ENCODE assay signal across 8 cellular contexts in the genomic region with DNA sequence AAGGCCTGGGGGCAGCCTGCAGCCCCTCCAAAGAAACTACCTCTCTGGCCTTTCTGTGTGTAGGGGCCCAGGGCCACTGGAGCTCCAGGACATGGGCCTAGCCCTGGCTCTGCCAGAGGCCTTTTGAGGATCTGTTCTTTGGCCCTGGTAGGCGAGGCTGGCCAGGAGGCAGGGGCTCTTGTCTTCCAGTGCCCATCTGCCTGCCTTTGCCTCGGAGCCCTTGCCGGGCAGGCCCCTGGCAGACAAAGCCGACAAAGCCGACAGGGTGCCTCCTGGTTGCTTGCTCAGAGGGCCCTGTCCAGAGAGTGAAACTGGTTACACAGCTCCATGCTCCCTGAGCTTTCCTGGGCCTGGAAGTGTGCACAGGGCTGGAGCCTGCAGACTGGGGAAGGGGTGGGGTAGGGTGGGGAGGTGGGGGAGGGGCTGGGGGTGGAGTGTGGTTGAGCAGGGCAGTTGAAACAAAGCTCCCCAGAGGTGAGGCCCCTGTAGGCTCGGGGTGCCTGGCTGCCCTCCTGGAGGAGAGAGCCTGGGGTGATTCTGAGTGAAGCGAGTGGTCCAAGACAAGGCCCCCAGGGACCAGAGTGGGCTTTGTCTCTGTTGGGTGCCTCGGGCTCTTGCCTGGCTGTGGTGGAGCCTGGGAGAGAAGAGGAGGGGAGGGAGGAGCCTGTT. TPM values are rescaled to one million over a fixed set of nuclear protein-coding genes. Genes with fewer than 3 reads are reported as not detected.
A peak's percentile ranks its signal among the peaks of the same experiment; 100 is the strongest.
DNase-seq lines count a peak whose midpoint lies in the region; ATAC-seq and TF ChIP-seq lines count a peak whose summit lies in the region.

No MANE protein-coding gene starts in this region.

- H2BK120ac ChIP-seq in mesendoderm (ENCODE audit: low read depth, low read length) = peak overlapping the region; percentile 88

- H4K8ac ChIP-seq in mesendoderm (ENCODE audit: low read depth, low read length) = peak overlapping the region; percentile 95

- intact Hi-C loops in tibial artery (cut with DNase I; ENCODE audit: low total_unique reads) = loop anchor here (2.0 to 10.0 kb wide), 3 partner anchors 34 to 347 kb away; no protein-coding TSS in a partner anchor

- H3K36me3 Mint-ChIP-seq in T-helper 2 cell treated with Interferon-gamma antibody and Interleukin-4, amounts not matched to agents 5 μg/mL and 100 μg/mL, for 36 hours (ENCODE audit: low read depth) = peaks cover 25% of the 10 kb centered on the region

- peak overlapping the region; percentile 96 for H3K27ac ChIP-seq in effector memory CD4-positive, alpha-beta T cell (ENCODE audit: insufficient read depth, low read length, poor library complexity, severe bottlenecking)
- H3K27ac ChIP-seq in mesendoderm (ENCODE audit: low read depth, low read length) = peak overlapping the region; percentile 91
- peak overlapping the region; percentile 91 to 99 for H3K27ac ChIP-seq in tibial artery

- H3K23ac ChIP-seq in mesendoderm (ENCODE audit: low read length) = peak overlapping the region; percentile 25

- H3K27me3 Mint-ChIP-seq in T-helper 2 cell treated with Interferon-gamma antibody and Interleukin-4, amounts not matched to agents 5 μg/mL and 100 μg/mL, for 36 hours (ENCODE audit: low read depth) = no peaks in the 10 kb centered on the region

- no CpG with 5 or more reads among the region's 8 CpGs for WGBS in mesendoderm (ENCODE audit: extremely low coverage, insufficient coverage, low lambda C conversion rate)

- TF ChIP-seq CTCF in tibial artery (IDR thresholded peaks at IDR 0.05) = no peak

- H3K4me2 ChIP-seq in mesendoderm (ENCODE audit: low read length) = peak overlapping the region; percentile 65

- no peaks in the 10 kb centered on the region for H3K27me3 ChIP-seq in effector memory CD4-positive, alpha-beta T cell (replicated peaks; ENCODE audit: control insufficient read depth, insufficient read depth, low read length, poor library complexity, severe bottlenecking)
- H3K27me3 ChIP-seq in mesendoderm (ENCODE audit: insufficient read depth, low read length, poor library complexity) (no peaks in the 10 kb centered on the region), tibial artery (no peaks in the 10 kb centered on the region)

- DNase-seq in COLO829 (ENCODE audit: low spot score) (peak; percentile 42), HS-27A (ENCODE audit: low read depth) (peak; percentile 40), mesendoderm (peak; percentile 67), tibial artery (no peak)
- DNase-seq in T-helper 2 cell treated with Interferon-gamma antibody and Interleukin-4, amounts not matched to agents 5 μg/mL and 100 μg/mL, for 36 hours (ENCODE audit: low spot score) = no peak
- DNase-seq in effector memory CD4-positive, alpha-beta T cell = no peak

- H3K9me3 ChIP-seq in effector memory CD4-positive, alpha-beta T cell (ENCODE audit: control insufficient read depth, low read length) = no peaks in the 10 kb centered on the region
- no peaks in the 10 kb centered on the region for H3K9me3 ChIP-seq in tibial artery

- peak overlapping the region; percentile 71 for H3K4me3 ChIP-seq in effector memory CD4-positive, alpha-beta T cell (ENCODE audit: insufficient read depth, low read depth, low read length, poor library complexity, severe bottlenecking)
- H3K4me3 ChIP-seq in mesendoderm (ENCODE audit: low read length) (peak overlapping the region; percentile 19), tibial artery (peak overlapping the region; percentile 39 to 57)

- peak overlapping the region; percentile 86 for H3K56ac ChIP-seq in mesendoderm (ENCODE audit: low read length)

- peak overlapping the region; percentile 92 for H3K18ac ChIP-seq in mesendoderm (ENCODE audit: low read length)

- peak overlapping the region; percentile 15 for H2BK15ac ChIP-seq in mesendoderm (replicated peaks; ENCODE audit: low read depth)

- peak overlapping the region; percentile 57 for H2AK5ac ChIP-seq in mesendoderm (ENCODE audit: low read length)

- H3K4me1 Mint-ChIP-seq in T-helper 2 cell treated with Interferon-gamma antibody and Interleukin-4, amounts not matched to agents 5 μg/mL and 100 μg/mL, for 36 hours (ENCODE audit: low read depth) = peaks cover 40% of the 10 kb centered on the region

- H3K27ac Mint-ChIP-seq in T-helper 2 cell treated with Interferon-gamma antibody and Interleukin-4, amounts not matched to agents 5 μg/mL and 100 μg/mL, for 36 hours = peak overlapping the region; percentile 95

- H3K9me3 Mint-ChIP-seq in T-helper 2 cell treated with Interferon-gamma antibody and Interleukin-4, amounts not matched to agents 5 μg/mL and 100 μg/mL, for 36 hours = no peaks in the 10 kb centered on the region

- ATAC-seq in GM19452 (IDR thresholded peaks at IDR 0.05; ENCODE audit: unreplicated experiment) (peak; percentile 20), HG02571 (IDR thresholded peaks at IDR 0.05; ENCODE audit: unreplicated experiment) (no peak)

- H4K5ac ChIP-seq in mesendoderm (ENCODE audit: low read length) = no peak overlapping the region

- peak overlapping the region; percentile 77 for H3K9ac ChIP-seq in mesendoderm (ENCODE audit: low read length)

- peaks cover 12% of the 10 kb centered on the region for H3K79me1 ChIP-seq in mesendoderm (ENCODE audit: low read length)

- H3K4me1 ChIP-seq in effector memory CD4-positive, alpha-beta T cell (ENCODE audit: control insufficient read depth, insufficient read depth, low read length, poor library complexity, severe bottlenecking) = peaks cover 33% of the 10 kb centered on the region
- H3K4me1 ChIP-seq in mesendoderm (ENCODE audit: control insufficient read depth, low read depth, low read length) = peaks cover 15% of the 10 kb centered on the region
- H3K4me1 ChIP-seq in tibial artery = peaks cover 18 to 85% (median 80%) of the 10 kb centered on the region in 4 donors

- H2BK5ac ChIP-seq in mesendoderm (ENCODE audit: low read length) = peak overlapping the region; percentile 76

- peak overlapping the region; percentile 99 for H3K4ac ChIP-seq in mesendoderm (ENCODE audit: low read depth, low read length)

- peaks cover 11% of the 10 kb centered on the region for H3K79me2 ChIP-seq in mesendoderm (ENCODE audit: control insufficient read depth, insufficient read depth, low read length)

- H3K36me3 ChIP-seq in effector memory CD4-positive, alpha-beta T cell (ENCODE audit: control insufficient read depth, insufficient read depth, low read length) = peaks cover 30% of the 10 kb centered on the region
- H3K36me3 ChIP-seq in mesendoderm (ENCODE audit: control insufficient read depth, insufficient read depth, low read length) (peaks cover 5% of the 10 kb centered on the region), tibial artery (peaks cover 2 to 24% (median 9%) of the 10 kb centered on the region in 3 donors)

- peak overlapping the region; percentile 87 for H3K4me3 Mint-ChIP-seq in T-helper 2 cell treated with Interferon-gamma antibody and Interleukin-4, amounts not matched to agents 5 μg/mL and 100 μg/mL, for 36 hours

RNA-seq across cellular contexts. Expression of a gene that starts 29.3 kb away (rescaled TPM):
- polyA plus RNA-seq in mesendoderm (2013, experiment 1 of 2) = 73.6 TPM
- 72.5 TPM for polyA plus RNA-seq in mesendoderm (2013, experiment 2 of 2)

RNA-seq across cellular contexts. Expression of a gene that starts 29.9 kb away (rescaled TPM):
- polyA plus RNA-seq in mesendoderm (2013, experiment 1 of 2) = 1.8 TPM
- polyA plus RNA-seq in mesendoderm (2013, experiment 2 of 2) = 1.5 TPM

RNA-seq across cellular contexts. Expression of a gene that starts 37.5 kb away (rescaled TPM):
- 0.93 TPM for polyA plus RNA-seq in mesendoderm (2013, experiment 1 of 2)
- polyA plus RNA-seq in mesendoderm (2013, experiment 2 of 2) = 0.76 TPM

RNA-seq across cellular contexts. Expression of a gene that starts 59.6 kb away (rescaled TPM):
- polyA plus RNA-seq in mesendoderm (2013, experiment 1 of 2) = 31.2 TPM
- polyA plus RNA-seq in mesendoderm (2013, experiment 2 of 2) = 29.1 TPM

Comparison
In these comparisons a context has a peak if more than half of its experiments do, and no peak if none do; other contexts are left out.
1. DNase-seq: peak in COLO829 (single experiment), HS-27A (single experiment) and mesendoderm (single experiment); none in T-helper 2 cell treated with Interferon-gamma antibody and Interleukin-4, amounts not matched to agents 5 μg/mL and 100 μg/mL, for 36 hours (single experiment), effector memory CD4-positive, alpha-beta T cell (0 of 3) and tibial artery (0 of 2).
2. H3K4me3 ChIP-seq: peak in every context shown above with its lines; median percentile 71 in effector memory CD4-positive, alpha-beta T cell; 48 in tibial artery; 19 in mesendoderm.
3. Peak in every context shown above with its lines, with median percentiles within 50 percentile points of each other: H3K27ac ChIP-seq.